Comparison of ENCODE assay signal across 9 cellular contexts in genomic region chr5:159510282-159510681, GRCh38.
A peak's percentile ranks its signal among the peaks of the same experiment; 100 is the strongest.
DNase-seq lines count a peak whose midpoint lies in the region; ATAC-seq and TF ChIP-seq lines count a peak whose summit lies in the region.
"Had no signal": no experiment of that assay in that cellular context is flagged by ENCODE, and none has a peak within 500 bp of the region (broad histone marks: within the 10 kb centered on the region; RNA-seq: fewer than 3 reads in every experiment).

No MANE protein-coding gene starts in this region.

- no peak overlapping the region for H3K9ac ChIP-seq in neural progenitor cell

- H3K4me2 ChIP-seq in neural progenitor cell = no peak overlapping the region

- no peaks in the 10 kb centered on the region for H3K79me2 ChIP-seq in neural progenitor cell (ENCODE audit: low read depth)

- H4K20me1 ChIP-seq in neural progenitor cell (ENCODE audit: low read depth) = no peaks in the 10 kb centered on the region

- DNase-seq in RWPE2 (ENCODE audit: low spot score) (no peak), foreskin melanocyte (peak; percentile 43), neural progenitor cell (ENCODE audit: low spot score) (peak; percentile 93), pons (ENCODE audit: low spot score) (no peak), GM10266 (ENCODE audit: extremely low spot score) (no peak)
- no peak for DNase-seq in activated CD8-positive, alpha-beta memory T cell treated with anti-CD3 and anti-CD28 coated beads for 24 hours
- DNase-seq: stimulated activated CD8-positive, alpha-beta memory T cell treated with anti-CD3 and anti-CD28 coated beads, Interleukin-4, amount 100 ng/mL, for 48 hours had no signal

- no peaks in the 10 kb centered on the region for H3K9me3 Mint-ChIP-seq in neural progenitor cell

- H3K9me3 ChIP-seq in RWPE2 (ENCODE audit: severe bottlenecking) (no peaks in the 10 kb centered on the region), neural progenitor cell (ENCODE audit: low read depth) (no peaks in the 10 kb centered on the region)

- H3K27me3 ChIP-seq in RWPE2 (ENCODE audit: insufficient read depth, poor library complexity, severe bottlenecking) (no peaks in the 10 kb centered on the region), neural progenitor cell (no peaks in the 10 kb centered on the region)

- H3K4me1 Mint-ChIP-seq in neural progenitor cell = peaks cover 30% of the 10 kb centered on the region

- H3K4me1 ChIP-seq in RWPE2 (ENCODE audit: insufficient read depth, poor library complexity, severe bottlenecking) (peaks cover 6% of the 10 kb centered on the region), neural progenitor cell (peaks cover 14% of the 10 kb centered on the region)

- H3K36me3 Mint-ChIP-seq in neural progenitor cell = peaks cover 2% of the 10 kb centered on the region

- ATAC-seq in RWPE2 (ENCODE audit: low read depth) (peak; percentile 92), GM19455 (IDR thresholded peaks at IDR 0.05; ENCODE audit: unreplicated experiment) (no peak)

- peak overlapping the region; percentile 85 for H3K27ac Mint-ChIP-seq in neural progenitor cell

- peak overlapping the region; percentile 39 for H3K27ac ChIP-seq in C4-2B
- no peak overlapping the region for H3K27ac ChIP-seq in RWPE2 (ENCODE audit: poor library complexity, severe bottlenecking)
- H3K27ac ChIP-seq in neural progenitor cell = no peak overlapping the region

- H3K4me3 ChIP-seq in RWPE2 (ENCODE audit: severe bottlenecking) (no peak overlapping the region), neural progenitor cell (no peak overlapping the region)

- H3K36me3 ChIP-seq in RWPE2 (ENCODE audit: low read depth) (no peaks in the 10 kb centered on the region), neural progenitor cell (no peaks in the 10 kb centered on the region)

- peak overlapping the region; percentile 14 for H3K4me3 Mint-ChIP-seq in neural progenitor cell

- peaks cover 6% of the 10 kb centered on the region for H3F3A ChIP-seq in neural progenitor cell (ENCODE audit: low read depth)

- H3K27me3 Mint-ChIP-seq in neural progenitor cell (ENCODE audit: insufficient read depth, low read depth) = peaks cover 6% of the 10 kb centered on the region

- no peak overlapping the region for H2AFZ ChIP-seq in neural progenitor cell (replicated peaks)

- TF ChIP-seq CTCF in C4-2B (conservative IDR thresholded peaks at IDR 0.05) (no peak), RWPE2 (IDR thresholded peaks at IDR 0.05; ENCODE audit: poor library complexity, severe bottlenecking) (no peak), neural progenitor cell (IDR thresholded peaks at IDR 0.05) (peak; percentile 19), GM10266 (IDR thresholded peaks at IDR 0.05; ENCODE audit: control insufficient read depth, insufficient read depth, low read depth, missing control alignments) (no peak)

Comparison
In these comparisons a context has a peak if more than half of its experiments do, and no peak if none do; other contexts are left out.
1. DNase-seq: peak in foreskin melanocyte (single experiment) and neural progenitor cell (single experiment); none in RWPE2 (single experiment), activated CD8-positive, alpha-beta memory T cell treated with anti-CD3 and anti-CD28 coated beads for 24 hours (single experiment), pons (single experiment) and GM10266 (single experiment).